In genomic region chr14:102517412-102518062, GRCh38 we compare ENCODE assay signal across 8 cellular contexts. TPM values are rescaled to one million over a fixed set of nuclear protein-coding genes. Genes with fewer than 3 reads are reported as not detected.
A peak's percentile ranks its signal among the peaks of the same experiment; 100 is the strongest.
DNase-seq lines count a peak whose midpoint lies in the region; ATAC-seq lines count a peak whose summit lies in the region.

No MANE protein-coding gene starts in this region.

- H3K9me3 ChIP-seq in iPS-20b (ENCODE audit: insufficient read depth, low read depth, low read length) = no peaks in the 10 kb centered on the region

- POLR2A ChIA-PET in activated naive CD8-positive, alpha-beta T cell treated with anti-CD3 and anti-CD28 coated beads, Interleukin-2, amount 10 ng/mL, durations not matched to agents 7 days and 5 days (lab: Charles Lee) = interaction anchor here (1.2 kb wide), 1 partner anchor 197 kb away, joined by 3 read pairs; no protein-coding TSS in a partner anchor

- no peak for DNase-seq in stimulated activated naive CD8-positive, alpha-beta T cell treated with anti-CD3 and anti-CD28 coated beads, Interleukin-15, Interleukin-2, amounts not matched to agents 100 U/mL and 50 U/mL, for 24 hours
- peak; percentile 60 for DNase-seq in activated naive CD8-positive, alpha-beta T cell treated with anti-CD3 and anti-CD28 coated beads, Interleukin-2, amount 10 ng/mL, durations not matched to agents 7 days and 5 days
- DNase-seq in stimulated activated naive CD8-positive, alpha-beta T cell treated with anti-CD3 and anti-CD28 coated beads, Interleukin-15, amount 100 ng/mL, for 72 hours = no peak
- no peak for DNase-seq in NCI-H510A treated with DMSO at 0.1 percent for 48 hours (lab: John Stamatoyannopoulos, UW)
- DNase-seq in GOT3 (lab: John Stamatoyannopoulos, UW) = no peak

- H3K36me3 Mint-ChIP-seq in stimulated activated naive CD8-positive, alpha-beta T cell treated with anti-CD3 and anti-CD28 coated beads, Interleukin-15, Interleukin-2, amounts not matched to agents 100 ng/mL and 50 ng/mL, for 24 hours (ENCODE audit: low read depth) = no peaks in the 10 kb centered on the region
- H3K36me3 Mint-ChIP-seq in activated naive CD8-positive, alpha-beta T cell treated with anti-CD3 and anti-CD28 coated beads, Interleukin-2, amount 10 ng/mL, durations not matched to agents 7 days and 5 days = no peaks in the 10 kb centered on the region

- ATAC-seq in stimulated activated naive CD8-positive, alpha-beta T cell treated with anti-CD3 and anti-CD28 coated beads, Interleukin-15, Interleukin-2, amounts not matched to agents 100 U/mL and 50 U/mL, for 24 hours = no peak
- ATAC-seq in activated naive CD8-positive, alpha-beta T cell treated with anti-CD3 and anti-CD28 coated beads, Interleukin-2, amount 10 ng/mL, durations not matched to agents 7 days and 5 days (ENCODE audit: low read depth) = peak; percentile 7
- peak; percentile 14 for ATAC-seq in stimulated activated naive CD8-positive, alpha-beta T cell treated with anti-CD3 and anti-CD28 coated beads, Interleukin-15, amount 100 ng/mL, for 72 hours
- ATAC-seq in HG02884 (IDR thresholded peaks at IDR 0.05; ENCODE audit: unreplicated experiment) = no peak

- no peak overlapping the region for H3K27ac ChIP-seq in iPS-20b (ENCODE audit: low read length)

- H3K27me3 Mint-ChIP-seq in stimulated activated naive CD8-positive, alpha-beta T cell treated with anti-CD3 and anti-CD28 coated beads, Interleukin-15, Interleukin-2, amounts not matched to agents 100 ng/mL and 50 ng/mL, for 24 hours = peaks cover 10% of the 10 kb centered on the region
- peaks cover 14% of the 10 kb centered on the region for H3K27me3 Mint-ChIP-seq in activated naive CD8-positive, alpha-beta T cell treated with anti-CD3 and anti-CD28 coated beads, Interleukin-2, amount 10 ng/mL, durations not matched to agents 7 days and 5 days
- H3K27me3 Mint-ChIP-seq in stimulated activated naive CD8-positive, alpha-beta T cell treated with anti-CD3 and anti-CD28 coated beads, Interleukin-15, amount 100 ng/mL, for 72 hours = peaks cover 28% of the 10 kb centered on the region

- peaks cover 15% of the 10 kb centered on the region; the same call in 1 of the 2 replicates for H3K27me3 ChIP-seq in iPS-20b (ENCODE audit: insufficient read depth, low read length)

- H3K27ac Mint-ChIP-seq in stimulated activated naive CD8-positive, alpha-beta T cell treated with anti-CD3 and anti-CD28 coated beads, Interleukin-15, Interleukin-2, amounts not matched to agents 100 ng/mL and 50 ng/mL, for 24 hours = no peak overlapping the region
- peak overlapping the region; percentile 88 for H3K27ac Mint-ChIP-seq in activated naive CD8-positive, alpha-beta T cell treated with anti-CD3 and anti-CD28 coated beads, Interleukin-2, amount 10 ng/mL, durations not matched to agents 7 days and 5 days
- H3K27ac Mint-ChIP-seq in stimulated activated naive CD8-positive, alpha-beta T cell treated with anti-CD3 and anti-CD28 coated beads, Interleukin-15, amount 100 ng/mL, for 72 hours = peak overlapping the region; percentile 86 to 87

- H3K4me1 ChIP-seq in iPS-20b (ENCODE audit: insufficient read depth, low read length) = no peaks in the 10 kb centered on the region

- peak overlapping the region; percentile 58; the same call in 1 of the 2 replicates for H3K9ac ChIP-seq in iPS-20b (ENCODE audit: low read depth, low read length)

- peak overlapping the region; percentile 65 for H3K4me3 Mint-ChIP-seq in stimulated activated naive CD8-positive, alpha-beta T cell treated with anti-CD3 and anti-CD28 coated beads, Interleukin-15, Interleukin-2, amounts not matched to agents 100 ng/mL and 50 ng/mL, for 24 hours
- H3K4me3 Mint-ChIP-seq in activated naive CD8-positive, alpha-beta T cell treated with anti-CD3 and anti-CD28 coated beads, Interleukin-2, amount 10 ng/mL, durations not matched to agents 7 days and 5 days = peak overlapping the region; percentile 81
- peak overlapping the region; percentile 82 to 87 for H3K4me3 Mint-ChIP-seq in stimulated activated naive CD8-positive, alpha-beta T cell treated with anti-CD3 and anti-CD28 coated beads, Interleukin-15, amount 100 ng/mL, for 72 hours

- no peaks in the 10 kb centered on the region for H3K9me3 Mint-ChIP-seq in stimulated activated naive CD8-positive, alpha-beta T cell treated with anti-CD3 and anti-CD28 coated beads, Interleukin-15, Interleukin-2, amounts not matched to agents 100 ng/mL and 50 ng/mL, for 24 hours
- no peaks in the 10 kb centered on the region for H3K9me3 Mint-ChIP-seq in activated naive CD8-positive, alpha-beta T cell treated with anti-CD3 and anti-CD28 coated beads, Interleukin-2, amount 10 ng/mL, durations not matched to agents 7 days and 5 days
- H3K9me3 Mint-ChIP-seq in stimulated activated naive CD8-positive, alpha-beta T cell treated with anti-CD3 and anti-CD28 coated beads, Interleukin-15, amount 100 ng/mL, for 72 hours = no peaks in the 10 kb centered on the region

- no peaks in the 10 kb centered on the region for H3K36me3 ChIP-seq in iPS-20b (ENCODE audit: insufficient read depth, low read depth, low read length)

- H3K4me3 ChIP-seq in iPS-20b (ENCODE audit: low read length) = peak overlapping the region; percentile 62; the same call in 1 of the 2 replicates

- H3K4me1 Mint-ChIP-seq in stimulated activated naive CD8-positive, alpha-beta T cell treated with anti-CD3 and anti-CD28 coated beads, Interleukin-15, Interleukin-2, amounts not matched to agents 100 ng/mL and 50 ng/mL, for 24 hours (ENCODE audit: low read depth) = no peaks in the 10 kb centered on the region
- H3K4me1 Mint-ChIP-seq in activated naive CD8-positive, alpha-beta T cell treated with anti-CD3 and anti-CD28 coated beads, Interleukin-2, amount 10 ng/mL, durations not matched to agents 7 days and 5 days = peaks cover 4% of the 10 kb centered on the region
- H3K4me1 Mint-ChIP-seq in stimulated activated naive CD8-positive, alpha-beta T cell treated with anti-CD3 and anti-CD28 coated beads, Interleukin-15, amount 100 ng/mL, for 72 hours = peaks cover 10% of the 10 kb centered on the region

RNA-seq across cellular contexts. Expression of gene ANKRD9, which starts 8.0 kb away (rescaled TPM):
- 1 to 10 TPM; 8.8 to 9.4 TPM for total RNA-seq in activated naive CD8-positive, alpha-beta T cell treated with anti-CD3 and anti-CD28 coated beads, Interleukin-2, amount 10 ng/mL, durations not matched to agents 7 days and 5 days

Comparison
In these comparisons a context has a peak if more than half of its experiments do, and no peak if none do; other contexts are left out.
1. ATAC-seq: peak in activated naive CD8-positive, alpha-beta T cell treated with anti-CD3 and anti-CD28 coated beads, Interleukin-2, amount 10 ng/mL, durations not matched to agents 7 days and 5 days (single experiment) and stimulated activated naive CD8-positive, alpha-beta T cell treated with anti-CD3 and anti-CD28 coated beads, Interleukin-15, amount 100 ng/mL, for 72 hours (single experiment); none in stimulated activated naive CD8-positive, alpha-beta T cell treated with anti-CD3 and anti-CD28 coated beads, Interleukin-15, Interleukin-2, amounts not matched to agents 100 U/mL and 50 U/mL, for 24 hours (single experiment) and HG02884 (single experiment).
2. Peak in every context shown above with its lines, with median percentiles within 50 percentile points of each other: H3K4me3 Mint-ChIP-seq.